In the genomic region with DNA sequence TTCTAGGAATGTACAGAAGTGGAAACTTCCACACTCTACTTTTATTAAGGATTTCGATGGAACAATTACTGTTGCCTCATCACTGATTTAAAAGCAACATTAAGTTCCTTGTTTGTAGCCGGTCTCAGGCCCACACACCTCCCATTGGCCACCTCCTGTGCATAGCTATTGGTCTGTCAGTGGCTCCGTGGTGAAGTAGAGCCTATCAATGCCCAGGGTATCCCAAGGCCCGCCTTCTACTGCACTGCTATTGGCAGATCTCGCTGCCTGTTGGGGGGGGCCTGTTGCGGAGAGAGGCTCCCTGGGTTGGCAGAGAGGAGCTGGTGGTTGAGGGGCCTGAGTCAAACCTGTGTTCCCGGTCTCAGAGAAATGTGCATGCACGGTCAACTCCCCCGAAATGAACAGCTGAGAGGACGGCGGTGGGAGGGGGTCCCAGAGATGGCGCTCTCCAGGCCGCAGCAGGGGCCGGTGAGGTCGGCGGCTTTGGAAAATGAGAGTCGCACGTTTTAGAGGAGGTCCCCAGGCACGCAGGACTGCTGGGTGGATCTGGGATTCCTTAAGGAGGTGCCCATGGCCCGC, we compare ENCODE assay signal across 8 cellular contexts. TPM values are rescaled to one million over a fixed set of nuclear protein-coding genes. Genes with fewer than 3 reads are reported as not detected.
DNase-seq lines count a peak whose midpoint lies in the region; ATAC-seq lines count a peak whose summit lies in the region.

No MANE protein-coding gene starts in this region.

- no peak overlapping the region; the same call in 1 of the 2 replicates for H3K4me3 ChIP-seq in BLaER1
- H3K4me3 ChIP-seq in muscle layer of colon (ENCODE audit: low read depth in 1 of 2, low read length in 2 of 2), result peak overlapping the region; percentile 53 to 62

- H3K4me3 Mint-ChIP-seq in activated T-cell treated with anti-CD3 and anti-CD28 coated beads, Interleukin-2, amount 50 U/mL, for 24 hours, result peak overlapping the region; percentile 80

- H3K9ac ChIP-seq in BLaER1 (no peak overlapping the region), muscle layer of colon (ENCODE audit: low read length) (peak overlapping the region; percentile 82)

- H3K36me3 ChIP-seq in BLaER1 (no peaks in the 10 kb centered on the region), muscle layer of colon (ENCODE audit: insufficient read depth, low read length) (no peaks in the 10 kb centered on the region)

- no peaks in the 10 kb centered on the region for H3K4me1 ChIP-seq in BLaER1
- no peaks in the 10 kb centered on the region for H3K4me1 ChIP-seq in muscle layer of colon (ENCODE audit: insufficient read depth, low read length)

- no peaks in the 10 kb centered on the region for H4K20me1 ChIP-seq in BLaER1

- H3K9me3 Mint-ChIP-seq in activated T-cell treated with anti-CD3 and anti-CD28 coated beads, Interleukin-2, amount 50 U/mL, for 24 hours, result no peaks in the 10 kb centered on the region

- H3K36me3 Mint-ChIP-seq in activated T-cell treated with anti-CD3 and anti-CD28 coated beads, Interleukin-2, amount 50 U/mL, for 24 hours (ENCODE audit: low read depth), result peaks cover 1% of the 10 kb centered on the region

- H3K27ac Mint-ChIP-seq in activated T-cell treated with anti-CD3 and anti-CD28 coated beads, Interleukin-2, amount 50 U/mL, for 24 hours, result peak overlapping the region; percentile 93

- peak; percentile 89 for ATAC-seq in GM19328 (IDR thresholded peaks at IDR 0.05; ENCODE audit: unreplicated experiment)
- ATAC-seq in HG03469 (IDR thresholded peaks at IDR 0.05; ENCODE audit: unreplicated experiment), result peak; percentile 92
- ATAC-seq in esophagus mucosa, result peak; percentile 97

- peaks cover 35% of the 10 kb centered on the region; the same call in 1 of the 2 replicates for H3K27me3 ChIP-seq in BLaER1
- peaks cover 0 to 11% of the 10 kb centered on the region in 2 donors for H3K27me3 ChIP-seq in muscle layer of colon (ENCODE audit: control insufficient read depth in 1 of 2, insufficient read depth in 2 of 2, low read length in 2 of 2)

- H3K4me2 ChIP-seq in BLaER1, result peak overlapping the region; percentile 6; the same call in 1 of the 2 replicates

- H3K9me3 ChIP-seq in BLaER1, result no peaks in the 10 kb centered on the region
- no peaks in the 10 kb centered on the region for H3K9me3 ChIP-seq in muscle layer of colon (ENCODE audit: low read length)

- peak; percentile 86 to 90 for DNase-seq in NOMO-1 (lab: John Stamatoyannopoulos, UW; ENCODE audit: unreplicated experiment in 2 of 2)
- DNase-seq in activated T-cell treated with anti-CD3 and anti-CD28 coated beads, Interleukin-2, amount 50 U/mL, for 24 hours, result peak; percentile 81
- peak; percentile 44 to 55 for DNase-seq in stimulated activated CD8-positive, alpha-beta memory T cell treated with anti-CD3 and anti-CD28 coated beads, Interleukin-7, amount 100 ng/mL, for 1 hour (ENCODE audit: low read depth in 2 of 2)

- peaks cover 22% of the 10 kb centered on the region for H3K4me1 Mint-ChIP-seq in activated T-cell treated with anti-CD3 and anti-CD28 coated beads, Interleukin-2, amount 50 U/mL, for 24 hours (ENCODE audit: low read depth)

- no peak overlapping the region for H3K27ac ChIP-seq in BLaER1
- H3K27ac ChIP-seq in muscle layer of colon (ENCODE audit: low read depth, low read length), result peak overlapping the region; percentile 86

- peaks cover 9% of the 10 kb centered on the region for H3K27me3 Mint-ChIP-seq in activated T-cell treated with anti-CD3 and anti-CD28 coated beads, Interleukin-2, amount 50 U/mL, for 24 hours

RNA-seq across cellular contexts. Expression of a gene that starts 4.9 kb away (rescaled TPM):
- total RNA-seq in esophagus mucosa, result 33.8 TPM

RNA-seq across cellular contexts. Expression of a gene that starts 26.1 kb away (rescaled TPM):
- 51.4 TPM for total RNA-seq in esophagus mucosa
